In the genomic region with DNA sequence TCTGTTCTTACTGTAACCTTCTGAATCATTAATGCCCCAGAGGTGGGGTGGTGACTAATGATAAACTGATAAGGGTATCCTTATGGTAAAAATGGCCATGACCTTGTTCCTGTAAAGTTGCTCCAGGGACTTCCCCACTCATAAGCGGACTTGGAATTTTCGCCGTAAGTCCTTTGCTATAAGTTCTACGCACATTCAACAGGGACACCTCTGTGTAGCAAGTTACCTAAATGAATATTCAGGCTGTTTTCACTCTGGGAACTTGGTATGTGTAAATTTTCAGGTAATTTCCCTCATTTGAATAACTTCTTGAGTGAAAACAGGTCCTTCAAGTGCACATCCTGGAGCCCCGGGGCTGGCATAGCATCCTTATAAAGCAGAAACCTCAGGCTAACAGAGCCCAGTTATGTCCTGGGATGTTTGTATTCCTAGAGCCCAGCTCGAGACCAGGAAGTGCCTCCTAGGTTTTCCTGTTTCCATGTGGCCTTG, we compare ENCODE assay signal across 11 cellular contexts. TPM values are rescaled to one million over a fixed set of nuclear protein-coding genes. Genes with fewer than 3 reads are reported as not detected.
A peak's percentile ranks its signal among the peaks of the same experiment; 100 is the strongest.
DNase-seq lines count a peak whose midpoint lies in the region; ATAC-seq and TF ChIP-seq lines count a peak whose summit lies in the region.
"Had no signal": no experiment of that assay in that cellular context is flagged by ENCODE, and none has a peak within 500 bp of the region (broad histone marks: within the 10 kb centered on the region; RNA-seq: fewer than 3 reads in every experiment).

No MANE protein-coding gene starts in this region.

- intact Hi-C loops in A673 (cut with micrococcal nuclease; ENCODE audit: unreplicated experiment): no loop called here

- no peaks in the 10 kb centered on the region for H3K27me3 Mint-ChIP-seq in activated naive CD8-positive, alpha-beta T cell treated with anti-CD3 and anti-CD28 coated beads for 36 hours

- H3K27ac ChIP-seq in A673 (ENCODE audit: low read depth, low read length, poor library complexity, severe bottlenecking): no peak overlapping the region

- TF ChIP-seq CTCF in A673 (conservative IDR thresholded peaks at IDR 0.05; ENCODE audit: low read depth, low read length): no peak

- peak overlapping the region; percentile 56 for H3K4me3 Mint-ChIP-seq in activated naive CD8-positive, alpha-beta T cell treated with anti-CD3 and anti-CD28 coated beads for 36 hours

- no peaks in the 10 kb centered on the region for H3K9me3 Mint-ChIP-seq in activated naive CD8-positive, alpha-beta T cell treated with anti-CD3 and anti-CD28 coated beads for 36 hours

- peaks cover 11% of the 10 kb centered on the region for H3K4me1 ChIP-seq in A673 (ENCODE audit: insufficient read depth, low read length, poor library complexity, severe bottlenecking)

- ATAC-seq in GM19395 (IDR thresholded peaks at IDR 0.05; ENCODE audit: unreplicated experiment) (peak; percentile 76), HG03066 (IDR thresholded peaks at IDR 0.05; ENCODE audit: low read depth, unreplicated experiment) (peak; percentile 50)

- BruUV-seq in A673 (replicated peaks; lab: Mats Ljungman, UMichigan): no TSS peak

- peak overlapping the region; percentile 99 for H3K27ac Mint-ChIP-seq in activated naive CD8-positive, alpha-beta T cell treated with anti-CD3 and anti-CD28 coated beads for 36 hours

- H3K4me3 ChIP-seq in GM08714 (ENCODE audit: low read length) (peak overlapping the region; percentile 53), A673 (ENCODE audit: low read depth, low read length, poor library complexity, severe bottlenecking) (no peak overlapping the region)

- H3K36me3 Mint-ChIP-seq in activated naive CD8-positive, alpha-beta T cell treated with anti-CD3 and anti-CD28 coated beads for 36 hours: peaks cover 12% of the 10 kb centered on the region

- peak; percentile 44 for DNase-seq in activated naive CD8-positive, alpha-beta T cell treated with anti-CD3 and anti-CD28 coated beads for 36 hours
- DNase-seq in HK-2 (ENCODE audit: unreplicated experiment) (no peak), NCI-H1436 treated with DMSO at 0.1 percent for 48 hours (lab: John Stamatoyannopoulos, UW) (no peak), GM03348 (ENCODE audit: low spot score) (no peak), A673 (ENCODE audit: low spot score) (no peak)
- DNase-seq: GDM1, mammary epithelial cell, T1000 had no signal

- H3K9me3 ChIP-seq in A673 (ENCODE audit: low read depth, low read length, poor library complexity, severe bottlenecking): no peaks in the 10 kb centered on the region

- peaks cover 89% of the 10 kb centered on the region for H3K4me1 Mint-ChIP-seq in activated naive CD8-positive, alpha-beta T cell treated with anti-CD3 and anti-CD28 coated beads for 36 hours

- no peaks in the 10 kb centered on the region for H3K36me3 ChIP-seq in A673 (ENCODE audit: insufficient read depth, low read length, poor library complexity, severe bottlenecking)

- no peaks in the 10 kb centered on the region for H3K27me3 ChIP-seq in A673 (replicated peaks; ENCODE audit: insufficient read depth, low read depth, low read length, poor library complexity)

- CTCF ChIA-PET in A673 (lab: Charles Lee): no interaction called here

- POLR2A ChIA-PET in A673 (lab: Charles Lee; ENCODE audit: low non-redundant PET): no interaction called here

RNA-seq across cellular contexts. Expression of gene AGFG1, which starts 9.4 kb away (rescaled TPM):
- 100 to 1,000 TPM; 151 to 162 TPM for total RNA-seq in activated naive CD8-positive, alpha-beta T cell treated with anti-CD3 and anti-CD28 coated beads for 36 hours
- total RNA-seq in A673 (2021): 118 and 122 TPM in 2 replicates
